Comparison of ENCODE assay signal across 8 cellular contexts in genomic region chr18:26547302-26548143, GRCh38. TPM values are rescaled to one million over a fixed set of nuclear protein-coding genes. Genes with fewer than 3 reads are reported as not detected.
A peak's percentile ranks its signal among the peaks of the same experiment; 100 is the strongest.
DNase-seq lines count a peak whose midpoint lies in the region; ATAC-seq and TF ChIP-seq lines count a peak whose summit lies in the region.

No MANE protein-coding gene starts in this region.

- in situ Hi-C loops in gastrocnemius medialis (cut with MboI; ENCODE audit: low sequenced_read_pairs in 4 of 4), result no loop called here

- no peaks in the 10 kb centered on the region for H3K9me3 ChIP-seq in iPS-18a (ENCODE audit: control insufficient read depth, low read depth, low read length)
- H3K9me3 ChIP-seq in gastrocnemius medialis, result no peaks in the 10 kb centered on the region

- H3K4me3 ChIP-seq in iPS-18a (ENCODE audit: low read length), result peak overlapping the region; percentile 58
- H3K4me3 ChIP-seq in gastrocnemius medialis, result peak overlapping the region; percentile 69 to 83 (median 78)

- no peak overlapping the region for H3K9ac ChIP-seq in iPS-18a (ENCODE audit: low read length)

- TF ChIP-seq POLR2A in gastrocnemius medialis (IDR thresholded peaks at IDR 0.05), result no peak

- peak overlapping the region; percentile 84 to 93 (median 89) for H3K4me3 Mint-ChIP-seq in brain

- H3K36me3 ChIP-seq in iPS-18a (ENCODE audit: control insufficient read depth, low read depth, low read length), result no peaks in the 10 kb centered on the region
- no peaks in the 10 kb centered on the region for H3K36me3 ChIP-seq in gastrocnemius medialis

- peak overlapping the region in 4 of 5 experiments; percentile 66 to 93 (median 80) for H3K27ac Mint-ChIP-seq in brain

- no peaks in the 10 kb centered on the region for H3K9me3 Mint-ChIP-seq in brain

- H3K27me3 Mint-ChIP-seq in brain, result peaks cover 43% of the 10 kb centered on the region

- H3K36me3 Mint-ChIP-seq in brain, result peaks cover 4% of the 10 kb centered on the region

- peak; percentile 54 to 73 for TF ChIP-seq CTCF in brain (conservative IDR thresholded peaks at IDR 0.05)
- TF ChIP-seq CTCF in gastrocnemius medialis (IDR thresholded peaks at IDR 0.05 in 4 of 5, conservative IDR thresholded peaks at IDR 0.05 in 1 of 5), result peak in 2 of 5 experiments; percentile 25 to 30

- DNase-seq in gastrocnemius medialis (peak in 1 of 2 donors; percentile 29), NCI-H1436 (lab: John Stamatoyannopoulos, UW) (no peak), OCI-M1 (lab: John Stamatoyannopoulos, UW) (no peak)

- H3K4me1 ChIP-seq in iPS-18a (ENCODE audit: control insufficient read depth, low read depth, low read length) (peaks cover 28% of the 10 kb centered on the region), gastrocnemius medialis (peaks cover 39 to 50% of the 10 kb centered on the region in 2 donors)

- ATAC-seq in GM18508 (IDR thresholded peaks at IDR 0.05; ENCODE audit: insufficient read depth, unreplicated experiment), result peak; percentile 38
- peak; percentile 43 for ATAC-seq in HG02970 (IDR thresholded peaks at IDR 0.05; ENCODE audit: low FRiP score, unreplicated experiment)
- peak; percentile 8; the same call in 1 of the 3 replicates for ATAC-seq in SK-N-SH treated with all-trans-retinoic acid at 6 μM for 48 hours
- peak; percentile 3 to 4 for ATAC-seq in gastrocnemius medialis

- H3K27me3 ChIP-seq in iPS-18a (ENCODE audit: control insufficient read depth, insufficient read depth, low read length) (peaks cover 74% of the 10 kb centered on the region), gastrocnemius medialis (peaks cover 6 to 28% (median 19%) of the 10 kb centered on the region in 3 donors)

- H3K4me1 Mint-ChIP-seq in brain, result peaks cover 63% of the 10 kb centered on the region

- H3K27ac ChIP-seq in iPS-18a (ENCODE audit: low read length) (no peak overlapping the region), gastrocnemius medialis (peak overlapping the region in 3 of 4 donors; percentile 81 to 85 (median 83))

- intact Hi-C loops in gastrocnemius medialis (cut with DNase I; ENCODE audit: low total_unique reads), result loop anchor here (2.0 to 5.0 kb wide), 3 partner anchors 49 to 315 kb away; no protein-coding TSS in a partner anchor

TF ChIP-seq in SK-N-SH treated with all-trans-retinoic acid at 6 μM for 48 hours, 23 proteins besides CTCF, POLR2A, EP300 and RAD21:
- no peak for TF ChIP-seq TCF4 (CRISPR knock-in tag; IDR thresholded peaks at IDR 0.05; ENCODE audit: borderline replicate concordance)
- 0 out of 2 replicates have a peak, but pooled peaks have one; percentile 14 for TF ChIP-seq TSHZ2 (CRISPR knock-in tag; IDR thresholded peaks at IDR 0.05)
TF ChIP-seq in SK-N-SH treated with all-trans-retinoic acid at 6 μM for 48 hours: peak in this region for 1.

RNA-seq across cellular contexts. Expression of gene KCTD1, which starts 0.8 kb away (rescaled TPM):
- 27.6 TPM for polyA plus RNA-seq in brain (ENCODE audit: insufficient read depth, low read depth, low replicate concordance)
- 1 to 10 TPM; 4.7 to 6.0 (median 5.2) TPM for total RNA-seq in gastrocnemius medialis
